ENCODE assay signal across 8 cellular contexts in genomic region chr6:46410330-46410953, GRCh38.
A peak's percentile ranks its signal among the peaks of the same experiment; 100 is the strongest.
DNase-seq lines count a peak whose midpoint lies in the region; ATAC-seq, FAIRE-seq and TF ChIP-seq lines count a peak whose summit lies in the region.

No MANE protein-coding gene starts in this region.

- intact Hi-C loops in ascending aorta (cut with DNase I) (loop anchor here (2.0 kb wide), 2 partner anchors 190 to 320 kb away; no protein-coding TSS in a partner anchor), tibial artery (cut with DNase I; ENCODE audit: low total_unique reads) (no loop called here)

- H3K27me3 ChIP-seq in ascending aorta (no peaks in the 10 kb centered on the region), tibial artery (no peaks in the 10 kb centered on the region), BE2C (no peaks in the 10 kb centered on the region)

- H3K36me3 ChIP-seq in ascending aorta: no peaks in the 10 kb centered on the region
- H3K36me3 ChIP-seq in tibial artery: no peaks in the 10 kb centered on the region
- no peaks in the 10 kb centered on the region for H3K36me3 ChIP-seq in BE2C

- no peaks in the 10 kb centered on the region for H3K36me3 Mint-ChIP-seq in immature natural killer cell

- FAIRE-seq in GM18507 (lab: Jason Lieb, UNC): peak; percentile 71

- H3K27ac ChIP-seq in ascending aorta (peak overlapping the region; percentile 21 to 30), tibial artery (peak overlapping the region; percentile 45 to 51)

- H3K4me3 ChIP-seq in ascending aorta (no peak overlapping the region), tibial artery (no peak overlapping the region), BE2C (ENCODE audit: low read depth, low read length) (no peak overlapping the region)

- H3K27ac Mint-ChIP-seq in immature natural killer cell: no peak overlapping the region

- TF ChIP-seq CTCF in ascending aorta (IDR thresholded peaks at IDR 0.05) (peak; percentile 41 to 78 (median 71)), tibial artery (IDR thresholded peaks at IDR 0.05) (peak; percentile 57 to 73), BE2C (IDR thresholded peaks at IDR 0.05; ENCODE audit: low read depth, low read length) (no peak)

- peak; percentile 30 to 52 for DNase-seq in AML-193 (lab: John Stamatoyannopoulos, UW)
- DNase-seq in GM18507 (ENCODE audit: extremely low spot score, insufficient read length, low read depth): peak; percentile 7
- peak; percentile 0 for DNase-seq in NCI-H2107 (lab: John Stamatoyannopoulos, UW)
- DNase-seq in ascending aorta (ENCODE audit: low spot score in 2 of 2): no peak
- peak in 2 of 3 donors; percentile 47 to 65 for DNase-seq in immature natural killer cell
- peak in 1 of 2 donors; percentile 22 for DNase-seq in tibial artery
- DNase-seq in BE2C: no peak

- no peak overlapping the region for H3K4me3 Mint-ChIP-seq in immature natural killer cell

- H3K9me3 ChIP-seq in ascending aorta: no peaks in the 10 kb centered on the region
- no peaks in the 10 kb centered on the region for H3K9me3 ChIP-seq in tibial artery
- no peaks in the 10 kb centered on the region for H3K9me3 ChIP-seq in BE2C

- H3K4me1 Mint-ChIP-seq in immature natural killer cell: no peaks in the 10 kb centered on the region

- H3K27me3 Mint-ChIP-seq in immature natural killer cell (ENCODE audit: low read depth in 3 of 3): no peaks in the 10 kb centered on the region

- no peaks in the 10 kb centered on the region for H3K9me3 Mint-ChIP-seq in immature natural killer cell

- H3K4me1 ChIP-seq in ascending aorta: peaks cover 6 to 61% of the 10 kb centered on the region in 2 donors
- H3K4me1 ChIP-seq in tibial artery: peaks cover 0 to 97% (median 33%) of the 10 kb centered on the region in 4 donors
- H3K4me1 ChIP-seq in BE2C: no peaks in the 10 kb centered on the region

- no peak for ATAC-seq in HG02571 (IDR thresholded peaks at IDR 0.05; ENCODE audit: unreplicated experiment)

Comparison
In these comparisons a context has a peak if more than half of its experiments do, and no peak if none do; other contexts are left out.
1. DNase-seq: peak in AML-193 (2 of 2), GM18507 (single experiment), NCI-H2107 (single experiment) and immature natural killer cell (2 of 3); none in ascending aorta (0 of 2) and BE2C (single experiment).